In genomic region chr13:45918597-45918996, GRCh38 we compare ENCODE assay signal across 15 cellular contexts.
DNase-seq lines count a peak whose midpoint lies in the region; ATAC-seq lines count a peak whose summit lies in the region.
"Had no signal": no experiment of that assay in that cellular context is flagged by ENCODE, and none has a peak within 500 bp of the region (broad histone marks: within the 10 kb centered on the region; RNA-seq: fewer than 3 reads in every experiment).

No MANE protein-coding gene starts in this region.

- CTCF ChIA-PET in activated naive CD4-positive, alpha-beta T cell treated with anti-CD3 and anti-CD28 coated beads, Interleukin-2, amount 10 ng/mL, durations not matched to agents 7 days and 5 days (lab: Charles Lee): no interaction called here

- H3K36me3 Mint-ChIP-seq in activated naive CD4-positive, alpha-beta T cell treated with anti-CD3 and anti-CD28 coated beads, Interleukin-2, amount 50 U/mL, for 72 hours: no peaks in the 10 kb centered on the region
- H3K36me3 Mint-ChIP-seq in activated naive CD4-positive, alpha-beta T cell treated with anti-CD3 and anti-CD28 coated beads, Interleukin-2, amount 10 ng/mL, durations not matched to agents 7 days and 5 days: no peaks in the 10 kb centered on the region
- H3K36me3 Mint-ChIP-seq: CD4-positive, alpha-beta memory T cell had no signal

- no peaks in the 10 kb centered on the region for H3K4me1 Mint-ChIP-seq in activated naive CD4-positive, alpha-beta T cell treated with anti-CD3 and anti-CD28 coated beads, Interleukin-2, amount 10 ng/mL, durations not matched to agents 7 days and 5 days
- H3K4me1 Mint-ChIP-seq: B cell; CD4-positive, alpha-beta memory T cell; H9 had no signal

- no peak overlapping the region for H3K27ac Mint-ChIP-seq in activated naive CD4-positive, alpha-beta T cell treated with anti-CD3 and anti-CD28 coated beads, Interleukin-2, amount 50 U/mL, for 72 hours
- H3K27ac Mint-ChIP-seq in activated naive CD4-positive, alpha-beta T cell treated with anti-CD3 and anti-CD28 coated beads, Interleukin-2, amount 10 ng/mL, durations not matched to agents 7 days and 5 days: no peak overlapping the region
- H3K27ac Mint-ChIP-seq: B cell; CD4-positive, alpha-beta memory T cell; H9 had no signal

- ATAC-seq in activated naive CD4-positive, alpha-beta T cell treated with anti-CD3 and anti-CD28 coated beads, Interleukin-2, amount 50 U/mL, for 72 hours: peak; percentile 84 to 96

- no peak overlapping the region for H3K4me3 Mint-ChIP-seq in activated naive CD4-positive, alpha-beta T cell treated with anti-CD3 and anti-CD28 coated beads, Interleukin-2, amount 10 ng/mL, durations not matched to agents 7 days and 5 days
- H3K4me3 Mint-ChIP-seq: B cell; CD4-positive, alpha-beta memory T cell; H9 had no signal

- DNase-seq in activated CD4-positive, alpha-beta T cell treated with anti-CD3 and anti-CD28 coated beads for 48 hours: peak; percentile 31
- DNase-seq in activated CD4-positive, alpha-beta T cell treated with anti-CD3 and anti-CD28 coated beads for 4 hours: no peak
- no peak for DNase-seq in activated naive CD4-positive, alpha-beta T cell treated with anti-CD3 and anti-CD28 coated beads, Interleukin-2, amount 50 U/mL, for 72 hours (ENCODE audit: low spot score in 2 of 2)
- no peak for DNase-seq in activated naive CD4-positive, alpha-beta T cell treated with anti-CD3 and anti-CD28 coated beads, Interleukin-2, amount 10 ng/mL, durations not matched to agents 7 days and 5 days
- DNase-seq in RKO (ENCODE audit: low spot score) (peak; percentile 44), kidney tubule cell (ENCODE audit: low spot score) (peak; percentile 35), DMS 273 treated with DMSO at 0.1 percent for 48 hours (lab: John Stamatoyannopoulos, UW) (no peak)
- DNase-seq: ACHN; CD4-positive, alpha-beta memory T cell; DMS153; DND-41; GDM1; GOT3; H9 had no signal

- H3K9me3 Mint-ChIP-seq in activated naive CD4-positive, alpha-beta T cell treated with anti-CD3 and anti-CD28 coated beads, Interleukin-2, amount 50 U/mL, for 72 hours: no peaks in the 10 kb centered on the region
- no peaks in the 10 kb centered on the region for H3K9me3 Mint-ChIP-seq in activated naive CD4-positive, alpha-beta T cell treated with anti-CD3 and anti-CD28 coated beads, Interleukin-2, amount 10 ng/mL, durations not matched to agents 7 days and 5 days
- H3K9me3 Mint-ChIP-seq: CD4-positive, alpha-beta memory T cell; H9 had no signal

- no peaks in the 10 kb centered on the region for H3K27me3 Mint-ChIP-seq in activated naive CD4-positive, alpha-beta T cell treated with anti-CD3 and anti-CD28 coated beads, Interleukin-2, amount 10 ng/mL, durations not matched to agents 7 days and 5 days

Comparison
In these comparisons a context has a peak if more than half of its experiments do, and no peak if none do; other contexts are left out.
1. DNase-seq: peak in activated CD4-positive, alpha-beta T cell treated with anti-CD3 and anti-CD28 coated beads for 48 hours (single experiment), RKO (single experiment) and kidney tubule cell (single experiment); none in activated CD4-positive, alpha-beta T cell treated with anti-CD3 and anti-CD28 coated beads for 4 hours (0 of 2), activated naive CD4-positive, alpha-beta T cell treated with anti-CD3 and anti-CD28 coated beads, Interleukin-2, amount 50 U/mL, for 72 hours (0 of 2), activated naive CD4-positive, alpha-beta T cell treated with anti-CD3 and anti-CD28 coated beads, Interleukin-2, amount 10 ng/mL, durations not matched to agents 7 days and 5 days (single experiment) and DMS 273 treated with DMSO at 0.1 percent for 48 hours (single experiment).